In genomic region chr3:183310936-183311335, GRCh38 we compare ENCODE assay signal across 7 cellular contexts. TPM values are rescaled to one million over a fixed set of nuclear protein-coding genes. Genes with fewer than 3 reads are reported as not detected.
"Had no signal": no experiment of that assay in that cellular context is flagged by ENCODE, and none has a peak within 500 bp of the region (broad histone marks: within the 10 kb centered on the region; RNA-seq: fewer than 3 reads in every experiment).

No MANE protein-coding gene starts in this region.

- H3K36me3 ChIP-seq: HAP-1 had no signal

- H3K9me3 ChIP-seq: HAP-1 had no signal

- H3K4me3 Mint-ChIP-seq: GM23338, HFFc6 had no signal

- H3K9me3 Mint-ChIP-seq: GM23338, HFFc6 had no signal

- H3K27ac Mint-ChIP-seq: GM23338, HFFc6 had no signal

- DNase-seq: H7, HFFc6, IMR-90 had no signal

- ATAC-seq: GM23338, HCT116, K562 had no signal

- H3K4me2 ChIP-seq: GM23338 had no signal

- H3K4me3 ChIP-seq: GM23338, HAP-1, K562 had no signal

- H3K4me1 ChIP-seq: HAP-1 had no signal

- H2AFZ ChIP-seq: GM23338 had no signal

RNA-seq across cellular contexts. Expression of gene B3GNT5, which starts 57.9 kb away (rescaled TPM):
- total RNA-seq: HFFc6 had no signal
